1 cellular context compared by ENCODE assay signal in genomic region chr13:49217962-49218492, GRCh38.
TF ChIP-seq lines count a peak whose summit lies in the region.

No MANE protein-coding gene starts in this region.

TF ChIP-seq in IMR-90, 13 proteins besides CTCF, POLR2A, EP300 and RAD21:
- TF ChIP-seq RCOR1 (IDR thresholded peaks at IDR 0.05; ENCODE audit: insufficient replicate concordance, low read length) (no peak), NFE2L2 (IDR thresholded peaks at IDR 0.05; ENCODE audit: low read depth, low read length) (no peak), SMC3 (IDR thresholded peaks at IDR 0.05; ENCODE audit: low read depth, low read length) (no peak), MAFK (IDR thresholded peaks at IDR 0.05; ENCODE audit: low read depth, low read length) (no peak), ELK1 (IDR thresholded peaks at IDR 0.05; ENCODE audit: borderline replicate concordance, low read depth, low read length) (no peak), FOS (IDR thresholded peaks at IDR 0.05; ENCODE audit: low read depth, low read length) (no peak), CHD1 (IDR thresholded peaks at IDR 0.05; ENCODE audit: low read depth, low read length) (no peak), CEBPB (IDR thresholded peaks at IDR 0.05; ENCODE audit: low read depth, low read length) (no peak), MXI1 (IDR thresholded peaks at IDR 0.05; ENCODE audit: borderline replicate concordance, low read depth, low read length) (no peak), USF2 (IDR thresholded peaks at IDR 0.05; ENCODE audit: low read depth, low read length) (no peak), BHLHE40 (IDR thresholded peaks at IDR 0.05; ENCODE audit: low read depth, low read length) (no peak), RFX5 (IDR thresholded peaks at IDR 0.05; ENCODE audit: low read depth, low read length) (no peak), MAZ (IDR thresholded peaks at IDR 0.05; ENCODE audit: borderline replicate concordance, low read depth, low read length) (no peak)
